ENCODE assay signal across 10 cellular contexts in the genomic region with DNA sequence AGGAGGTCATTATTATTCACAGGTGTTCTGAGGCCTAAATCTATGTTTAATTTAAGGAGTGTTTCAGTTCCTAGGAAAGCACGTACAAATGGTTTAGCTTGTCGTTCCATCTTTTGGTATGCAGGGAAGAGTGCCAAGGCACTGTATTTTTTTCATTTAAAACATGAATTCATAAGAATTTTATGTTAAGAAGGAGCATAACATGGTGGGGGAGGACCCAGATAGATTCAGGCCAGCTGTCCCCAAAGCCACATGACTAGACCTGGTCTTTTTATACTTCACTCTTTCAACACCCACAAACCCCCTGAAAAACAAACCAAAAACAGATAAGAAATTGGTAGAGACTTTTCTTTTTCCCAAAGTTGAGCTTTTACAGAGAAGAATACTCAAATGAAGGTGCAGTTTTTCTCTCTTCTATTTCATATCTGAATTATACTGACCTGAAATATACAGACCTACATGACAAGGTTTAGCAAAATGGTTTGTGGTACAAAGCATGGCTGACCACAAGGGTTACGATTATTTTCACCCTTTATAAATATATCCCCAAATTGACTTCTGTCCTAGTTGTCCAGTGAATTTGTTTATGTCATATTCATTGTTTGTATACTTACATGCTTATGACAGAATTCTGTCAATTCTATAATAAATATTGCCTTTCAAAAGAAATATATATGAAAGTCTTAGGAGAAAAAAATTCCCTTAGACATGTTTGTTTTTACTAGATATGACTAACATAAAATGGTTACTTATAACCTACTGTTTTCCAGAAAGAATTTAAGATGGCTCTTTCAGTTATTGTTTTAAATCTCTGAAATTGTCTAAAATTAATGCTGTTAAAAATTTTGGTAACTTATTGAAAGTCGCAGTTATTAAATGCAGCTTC.
DNase-seq lines count a peak whose midpoint lies in the region; ATAC-seq and TF ChIP-seq lines count a peak whose summit lies in the region.
"Had no signal": no experiment of that assay in that cellular context is flagged by ENCODE, and none has a peak within 500 bp of the region (broad histone marks: within the 10 kb centered on the region; RNA-seq: fewer than 3 reads in every experiment).

No MANE protein-coding gene starts in this region.

- WGBS in mammary epithelial cell (ENCODE audit: low coverage, missing lambda C conversion rate), result 41% methylated on average over 4 of the region's 4 CpGs

- H3K4me1 Mint-ChIP-seq in CD8-positive, alpha-beta memory T cell, result peaks cover 33 to 46% (median 36%) of the 10 kb centered on the region in 3 donors
- peaks cover 30% of the 10 kb centered on the region for H3K4me1 Mint-ChIP-seq in nephron

- CTCF ChIA-PET in CD8-positive, alpha-beta memory T cell (lab: Charles Lee), result interaction anchor here (2.1 to 4.8 kb wide), 4 partner anchors 11 to 199 kb away, joined by 12 to 38 read pairs (median 18); no protein-coding TSS in a partner anchor
- CTCF ChIA-PET in mammary epithelial cell (lab: Charles Lee; ENCODE audit: low non-redundant PET), result interaction anchor here (0.6 kb wide), 1 partner anchor 190 kb away, joined by 38 read pairs; no protein-coding TSS in a partner anchor

- intact Hi-C loops in mammary epithelial cell (cut with micrococcal nuclease), result no loop called here

- H3K9ac ChIP-seq in mammary epithelial cell (ENCODE audit: insufficient read depth, low read length), result no peak overlapping the region

- H3K4me3 ChIP-seq in CD8-positive, alpha-beta memory T cell (ENCODE audit: low read length), result no peak overlapping the region
- H3K4me3 ChIP-seq in mammary epithelial cell (replicated peaks in 1 of 3; ENCODE audit: insufficient read depth in 1 of 3, low read depth in 2 of 3, low read length in 3 of 3) (no peak overlapping the region), HAP-1 (no peak overlapping the region)

- H3K4me3 Mint-ChIP-seq in CD8-positive, alpha-beta memory T cell, result peak overlapping the region in 2 of 7 donors; percentile 3 to 65
- no peak overlapping the region for H3K4me3 Mint-ChIP-seq in nephron
- H3K4me3 Mint-ChIP-seq: brain had no signal

- DNase-seq in CD8-positive, alpha-beta memory T cell, result no peak
- DNase-seq in LoVo (ENCODE audit: low spot score) (peak; percentile 19), mammary epithelial cell (no peak), HAP-1 (ENCODE audit: low spot score in 2 of 2) (no peak), GM20000 (ENCODE audit: low spot score) (no peak), midbrain (lab: John Stamatoyannopoulos, UW) (no peak)
- DNase-seq: NCI-H146 had no signal

- H3K36me3 ChIP-seq in CD8-positive, alpha-beta memory T cell (ENCODE audit: insufficient read depth, low read length), result peaks cover 18% of the 10 kb centered on the region
- H3K36me3 ChIP-seq in mammary epithelial cell (ENCODE audit: insufficient read depth, low read length) (peaks cover 34% of the 10 kb centered on the region), HAP-1 (replicated peaks) (peaks cover 38% of the 10 kb centered on the region)

- no peak overlapping the region for H3K27ac ChIP-seq in CD8-positive, alpha-beta memory T cell (ENCODE audit: low read depth, low read length)
- H3K27ac ChIP-seq in mammary epithelial cell (ENCODE audit: insufficient read depth, low read depth, low read length), result peak overlapping the region; percentile 43

- ATAC-seq in GM18505 (IDR thresholded peaks at IDR 0.05; ENCODE audit: unreplicated experiment), result no peak

- dilution Hi-C loops in mammary epithelial cell (cut with HindIII; ENCODE audit: low sequenced_read_pairs), result no loop called here

- peaks cover 12% of the 10 kb centered on the region for H3K4me1 ChIP-seq in CD8-positive, alpha-beta memory T cell (ENCODE audit: insufficient read depth, low read length)
- H3K4me1 ChIP-seq in mammary epithelial cell (ENCODE audit: insufficient read depth, low read length), result peaks cover 31% of the 10 kb centered on the region
- H3K4me1 ChIP-seq in HAP-1, result peaks cover 8% of the 10 kb centered on the region; the same call in 1 of the 2 replicates

- POLR2A ChIA-PET in CD8-positive, alpha-beta memory T cell (lab: Charles Lee), result no interaction called here

- BruUV-seq in mammary epithelial cell (replicated peaks; lab: Mats Ljungman, UMichigan), result no TSS peak

- peak overlapping the region in 6 of 8 donors; percentile 5 to 86 (median 56) for H3K27ac Mint-ChIP-seq in CD8-positive, alpha-beta memory T cell
- peak overlapping the region; percentile 16 to 56 (median 44) for H3K27ac Mint-ChIP-seq in nephron

- no peak overlapping the region for H2AFZ ChIP-seq in mammary epithelial cell (ENCODE audit: low read depth, low read length)

- H4K20me1 ChIP-seq in mammary epithelial cell (ENCODE audit: insufficient read depth, low read length), result no peaks in the 10 kb centered on the region

- H3K79me2 ChIP-seq in mammary epithelial cell (ENCODE audit: insufficient read depth, low read length), result peaks cover 59% of the 10 kb centered on the region

- H3K27me3 ChIP-seq in CD8-positive, alpha-beta memory T cell (ENCODE audit: insufficient read depth, low read length, poor library complexity, severe bottlenecking), result no peaks in the 10 kb centered on the region
- H3K27me3 ChIP-seq in mammary epithelial cell (ENCODE audit: insufficient read depth, low read length), result no peaks in the 10 kb centered on the region
- H3K27me3 ChIP-seq in HAP-1 (ENCODE audit: low read depth), result no peaks in the 10 kb centered on the region

- H3K9me3 Mint-ChIP-seq in CD8-positive, alpha-beta memory T cell, result no peaks in the 10 kb centered on the region
- no peaks in the 10 kb centered on the region for H3K9me3 Mint-ChIP-seq in nephron
- H3K9me3 Mint-ChIP-seq: brain had no signal

- in situ Hi-C loops in mammary epithelial cell (cut with MboI; ENCODE audit: low sequenced_read_pairs in 2 of 2), result loop anchor here in 1 of 2 donors (25.0 kb wide), 1 partner anchor 192 kb away; no protein-coding TSS in a partner anchor
- in situ Hi-C loops in HAP-1 (cut with MboI; ENCODE audit: low sequenced_read_pairs), result no loop called here

- TF ChIP-seq POLR2A in GM18505 (IDR thresholded peaks at IDR 0.05; ENCODE audit: borderline replicate concordance, extremely low read depth, insufficient read depth, insufficient read length), result no peak

- TF ChIP-seq CTCF in mammary epithelial cell (conservative IDR thresholded peaks at IDR 0.05 in 1 of 2, IDR thresholded peaks at IDR 0.05 in 1 of 2; ENCODE audit: extremely low read depth in 1 of 2, insufficient read depth in 1 of 2, low read depth in 1 of 2, low read length in 2 of 2), result no peak
- no peak for TF ChIP-seq CTCF in nephron (IDR thresholded peaks at IDR 0.05; ENCODE audit: unreplicated experiment in 3 of 3)
- no peak for TF ChIP-seq CTCF in GM20000 (IDR thresholded peaks at IDR 0.05; ENCODE audit: extremely low read depth, missing control alignments)

- peak overlapping the region; percentile 56 for H3K4me2 ChIP-seq in mammary epithelial cell (ENCODE audit: insufficient read depth, low read depth, low read length)

- H3K36me3 Mint-ChIP-seq in CD8-positive, alpha-beta memory T cell, result peaks cover 0 to 32% (median 19%) of the 10 kb centered on the region in 3 donors
- H3K36me3 Mint-ChIP-seq in nephron (ENCODE audit: low read depth), result peaks cover 41% of the 10 kb centered on the region

- H3K9me3 ChIP-seq in CD8-positive, alpha-beta memory T cell (ENCODE audit: low read length), result no peaks in the 10 kb centered on the region
- H3K9me3 ChIP-seq in mammary epithelial cell (replicated peaks; ENCODE audit: insufficient read depth, low read length) (no peaks in the 10 kb centered on the region), HAP-1 (no peaks in the 10 kb centered on the region)

- H3K27me3 Mint-ChIP-seq in CD8-positive, alpha-beta memory T cell, result no peaks in the 10 kb centered on the region
- H3K27me3 Mint-ChIP-seq in nephron (ENCODE audit: low read depth), result no peaks in the 10 kb centered on the region
- H3K27me3 Mint-ChIP-seq: brain had no signal
